Comparison of ENCODE assay signal across 9 cellular contexts in the genomic region with DNA sequence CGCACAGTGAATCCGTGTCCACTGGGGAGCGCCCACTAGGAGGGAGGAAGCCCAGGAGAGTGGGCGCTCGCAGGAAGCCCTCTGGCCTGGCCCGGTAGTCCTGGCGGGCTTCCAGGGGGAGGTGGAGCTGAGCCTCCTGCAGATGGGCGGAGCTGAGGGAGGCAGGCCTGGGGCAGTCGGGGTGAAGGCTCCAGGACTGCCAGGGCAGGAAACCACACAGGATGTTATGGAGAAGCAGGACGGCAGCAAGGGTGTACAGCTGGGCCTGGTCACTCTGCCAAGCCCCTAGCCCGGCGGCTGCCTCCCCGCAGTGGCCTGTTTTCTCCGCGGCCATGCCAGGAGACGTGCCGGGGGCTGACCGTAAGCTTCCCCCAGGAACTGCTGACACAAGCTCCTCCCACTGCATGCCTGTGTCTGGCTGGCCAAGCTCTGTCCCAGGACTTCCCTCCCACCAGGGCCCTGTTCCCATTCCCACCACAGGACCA.
DNase-seq lines count a peak whose midpoint lies in the region; ATAC-seq and TF ChIP-seq lines count a peak whose summit lies in the region.
"Had no signal": no experiment of that assay in that cellular context is flagged by ENCODE, and none has a peak within 500 bp of the region (broad histone marks: within the 10 kb centered on the region; RNA-seq: fewer than 3 reads in every experiment).

No MANE protein-coding gene starts in this region.

- H3K27me3 ChIP-seq in lower lobe of right lung (ENCODE audit: low read depth) = no peaks in the 10 kb centered on the region
- H3K27me3 ChIP-seq in upper lobe of left lung = no peaks in the 10 kb centered on the region
- peaks cover 12% of the 10 kb centered on the region for H3K27me3 ChIP-seq in MM.1S (replicated peaks; ENCODE audit: insufficient read depth, low read length)

- intact Hi-C loops in activated CD4-positive, alpha-beta T cell treated with anti-CD3 and anti-CD28 coated beads, Interleukin-2, amount 10 ng/mL, durations not matched to agents 24 days and 14 days (cut with micrococcal nuclease) = no loop called here
- intact Hi-C loops in dendritic cell treated with granulocyte-macrophage colony-stimulating factor and Interleukin-4, amounts not matched to agents 40 ng/mL and 50 ng/mL, for 4 days (cut with micrococcal nuclease) = no loop called here
- intact Hi-C loops in lower lobe of right lung (cut with DNase I) = no loop called here

- H3K79me2 ChIP-seq in MM.1S (ENCODE audit: low read length) = no peaks in the 10 kb centered on the region

- no peak overlapping the region for H3K27ac Mint-ChIP-seq in activated CD4-positive, alpha-beta T cell treated with anti-CD3 and anti-CD28 coated beads, Interleukin-2, amount 10 ng/mL, durations not matched to agents 24 days and 14 days
- H3K27ac Mint-ChIP-seq in dendritic cell treated with granulocyte-macrophage colony-stimulating factor and Interleukin-4, amounts not matched to agents 40 ng/mL and 50 ng/mL, for 4 days = peak overlapping the region; percentile 48

- H3K4me3 Mint-ChIP-seq in activated CD4-positive, alpha-beta T cell treated with anti-CD3 and anti-CD28 coated beads, Interleukin-2, amount 10 ng/mL, durations not matched to agents 24 days and 14 days = no peak overlapping the region
- peak overlapping the region; percentile 67 for H3K4me3 Mint-ChIP-seq in dendritic cell treated with granulocyte-macrophage colony-stimulating factor and Interleukin-4, amounts not matched to agents 40 ng/mL and 50 ng/mL, for 4 days

- H3K9ac ChIP-seq in MM.1S (ENCODE audit: low read length) = no peak overlapping the region

- H3K4me2 ChIP-seq in MM.1S (ENCODE audit: low read depth, low read length) = no peak overlapping the region

- H3K36me3 ChIP-seq in lower lobe of right lung (no peaks in the 10 kb centered on the region), upper lobe of left lung (no peaks in the 10 kb centered on the region), MM.1S (replicated peaks; ENCODE audit: insufficient read depth, low read length) (no peaks in the 10 kb centered on the region)

- no peak overlapping the region for H2AFZ ChIP-seq in MM.1S (ENCODE audit: low read length)

- no peaks in the 10 kb centered on the region for H3K27me3 Mint-ChIP-seq in activated CD4-positive, alpha-beta T cell treated with anti-CD3 and anti-CD28 coated beads, Interleukin-2, amount 10 ng/mL, durations not matched to agents 24 days and 14 days
- H3K27me3 Mint-ChIP-seq in dendritic cell treated with granulocyte-macrophage colony-stimulating factor and Interleukin-4, amounts not matched to agents 40 ng/mL and 50 ng/mL, for 4 days = no peaks in the 10 kb centered on the region

- H3K4me3 ChIP-seq in lower lobe of right lung = peak overlapping the region; percentile 35
- peak overlapping the region in 3 of 4 donors; percentile 26 to 39 (median 36) for H3K4me3 ChIP-seq in upper lobe of left lung
- H3K4me3 ChIP-seq in MM.1S (ENCODE audit: low read length) = no peak overlapping the region

- DNase-seq in activated CD4-positive, alpha-beta T cell treated with anti-CD3 and anti-CD28 coated beads, Interleukin-2, amount 10 ng/mL, durations not matched to agents 24 days and 14 days = peak; percentile 48
- no peak for DNase-seq in activated CD4-positive, alpha-beta T cell treated with anti-CD3 and anti-CD28 coated beads for 4 hours
- peak; percentile 74 for DNase-seq in lower lobe of right lung
- DNase-seq in upper lobe of left lung = peak; percentile 63 to 87
- no peak for DNase-seq in MM.1S
- no peak for DNase-seq in DMS114 treated with DMSO at 0.1 percent for 48 hours (lab: John Stamatoyannopoulos, UW; ENCODE audit: unreplicated experiment)
- no peak for DNase-seq in NCI-H2171 (lab: John Stamatoyannopoulos, UW)
- DNase-seq: NCI-H2029 had no signal

- H3K9me2 ChIP-seq in MM.1S (replicated peaks; ENCODE audit: insufficient read depth, low read length) = no peaks in the 10 kb centered on the region

- H3K4me1 ChIP-seq in lower lobe of right lung (peaks cover 20% of the 10 kb centered on the region), upper lobe of left lung (peaks cover 16 to 20% (median 18%) of the 10 kb centered on the region in 4 donors), MM.1S (ENCODE audit: low read length) (no peaks in the 10 kb centered on the region)

- H3K9me3 Mint-ChIP-seq in activated CD4-positive, alpha-beta T cell treated with anti-CD3 and anti-CD28 coated beads, Interleukin-2, amount 10 ng/mL, durations not matched to agents 24 days and 14 days = no peaks in the 10 kb centered on the region
- no peaks in the 10 kb centered on the region for H3K9me3 Mint-ChIP-seq in dendritic cell treated with granulocyte-macrophage colony-stimulating factor and Interleukin-4, amounts not matched to agents 40 ng/mL and 50 ng/mL, for 4 days

- H3K4me1 Mint-ChIP-seq in activated CD4-positive, alpha-beta T cell treated with anti-CD3 and anti-CD28 coated beads, Interleukin-2, amount 10 ng/mL, durations not matched to agents 24 days and 14 days = no peaks in the 10 kb centered on the region
- H3K4me1 Mint-ChIP-seq in dendritic cell treated with granulocyte-macrophage colony-stimulating factor and Interleukin-4, amounts not matched to agents 40 ng/mL and 50 ng/mL, for 4 days (ENCODE audit: low read depth) = peaks cover 10% of the 10 kb centered on the region

- ATAC-seq in lower lobe of right lung = peak; percentile 69 to 76
- peak; percentile 64 to 69 for ATAC-seq in upper lobe of left lung (ENCODE audit: low FRiP score in 2 of 2)

- TF ChIP-seq EP300 in upper lobe of left lung (IDR thresholded peaks at IDR 0.05) = no peak

- no peaks in the 10 kb centered on the region for H3K9me3 ChIP-seq in lower lobe of right lung
- H3K9me3 ChIP-seq in upper lobe of left lung = no peaks in the 10 kb centered on the region
- H3K9me3 ChIP-seq in MM.1S (replicated peaks; ENCODE audit: insufficient read depth, low read length) = no peaks in the 10 kb centered on the region

- H3K36me3 Mint-ChIP-seq in activated CD4-positive, alpha-beta T cell treated with anti-CD3 and anti-CD28 coated beads, Interleukin-2, amount 10 ng/mL, durations not matched to agents 24 days and 14 days (ENCODE audit: low read depth) = no peaks in the 10 kb centered on the region
- no peaks in the 10 kb centered on the region for H3K36me3 Mint-ChIP-seq in dendritic cell treated with granulocyte-macrophage colony-stimulating factor and Interleukin-4, amounts not matched to agents 40 ng/mL and 50 ng/mL, for 4 days (ENCODE audit: low read depth)

- peak overlapping the region; percentile 76 for H3K27ac ChIP-seq in lower lobe of right lung
- peak overlapping the region; percentile 50 to 82 (median 80) for H3K27ac ChIP-seq in upper lobe of left lung
- no peak overlapping the region for H3K27ac ChIP-seq in MM.1S (ENCODE audit: low read length)

- WGBS in upper lobe of left lung, 2 donors = 15 to 19% methylated on average over 14 to 15 of the region's 18 CpGs

- H3F3A ChIP-seq in MM.1S (ENCODE audit: insufficient read depth, low read length) = no peaks in the 10 kb centered on the region

- no peak for TF ChIP-seq POLR2A in upper lobe of left lung (IDR thresholded peaks at IDR 0.05)

- no peak for TF ChIP-seq CTCF in lower lobe of right lung (IDR thresholded peaks at IDR 0.05)
- peak in 1 of 6 experiments; percentile 19 for TF ChIP-seq CTCF in upper lobe of left lung (IDR thresholded peaks at IDR 0.05)
- no peak for TF ChIP-seq CTCF in MM.1S (IDR thresholded peaks at IDR 0.05; ENCODE audit: low read length)

- no peaks in the 10 kb centered on the region for H4K20me1 ChIP-seq in MM.1S (ENCODE audit: insufficient read depth, low read length)

Comparison
In these comparisons a context has a peak if more than half of its experiments do, and no peak if none do; other contexts are left out.
1. DNase-seq: peak in activated CD4-positive, alpha-beta T cell treated with anti-CD3 and anti-CD28 coated beads, Interleukin-2, amount 10 ng/mL, durations not matched to agents 24 days and 14 days (single experiment), lower lobe of right lung (single experiment) and upper lobe of left lung (2 of 2); none in activated CD4-positive, alpha-beta T cell treated with anti-CD3 and anti-CD28 coated beads for 4 hours (0 of 2), MM.1S (single experiment), DMS114 treated with DMSO at 0.1 percent for 48 hours (single experiment) and NCI-H2171 (single experiment).